8 cellular contexts compared by ENCODE assay signal in genomic region chr13:23960566-23961156, GRCh38.
DNase-seq lines count a peak whose midpoint lies in the region; ATAC-seq and TF ChIP-seq lines count a peak whose summit lies in the region.

No MANE protein-coding gene starts in this region.

- H3K4me1 Mint-ChIP-seq in activated T-helper 1 cell treated with anti-CD3 and anti-CD28 coated beads, Interleukin-12 subunit alpha, Interleukin-12 subunit beta, Interleukin-2, Interleukin-4 antibody, amounts not matched to agents 30 ng/mL and 10 ng/mL and 1 ng/mL, durations not matched to agents 14 hours and 24 hours and 36 hours (ENCODE audit: low read depth) = peaks cover 59% of the 10 kb centered on the region

- TF ChIP-seq POLR2A in testis (IDR thresholded peaks at IDR 0.05) = no peak

- peaks cover 7% of the 10 kb centered on the region for H3K4me1 ChIP-seq in testis

- H3K27ac ChIP-seq in testis = peak overlapping the region in 1 of 2 donors; percentile 50

- ATAC-seq in GM19035 (IDR thresholded peaks at IDR 0.05; ENCODE audit: unreplicated experiment) (no peak), GM21528 (IDR thresholded peaks at IDR 0.05; ENCODE audit: low FRiP score, unreplicated experiment) (no peak)

- no peak overlapping the region for H3K4me3 ChIP-seq in Jurkat, Clone E6-1 (ENCODE audit: low read length)
- no peak overlapping the region for H3K4me3 ChIP-seq in testis

- WGBS in testis, 2 donors = 71 to 86% methylated on average over 1 of the region's 1 CpG

- no peaks in the 10 kb centered on the region for H3K36me3 Mint-ChIP-seq in activated T-helper 1 cell treated with anti-CD3 and anti-CD28 coated beads, Interleukin-12 subunit alpha, Interleukin-12 subunit beta, Interleukin-2, Interleukin-4 antibody, amounts not matched to agents 30 ng/mL and 10 ng/mL and 1 ng/mL, durations not matched to agents 14 hours and 24 hours and 36 hours (ENCODE audit: low read depth)

- H3K4me3 Mint-ChIP-seq in activated T-helper 1 cell treated with anti-CD3 and anti-CD28 coated beads, Interleukin-12 subunit alpha, Interleukin-12 subunit beta, Interleukin-2, Interleukin-4 antibody, amounts not matched to agents 30 ng/mL and 10 ng/mL and 1 ng/mL, durations not matched to agents 14 hours and 24 hours and 36 hours = no peak overlapping the region

- H3K27me3 Mint-ChIP-seq in activated T-helper 1 cell treated with anti-CD3 and anti-CD28 coated beads, Interleukin-12 subunit alpha, Interleukin-12 subunit beta, Interleukin-2, Interleukin-4 antibody, amounts not matched to agents 30 ng/mL and 10 ng/mL and 1 ng/mL, durations not matched to agents 14 hours and 24 hours and 36 hours (ENCODE audit: insufficient read depth) = peaks cover 7% of the 10 kb centered on the region

- H3K27me3 ChIP-seq in testis = no peaks in the 10 kb centered on the region

- H3K9me3 Mint-ChIP-seq in activated T-helper 1 cell treated with anti-CD3 and anti-CD28 coated beads, Interleukin-12 subunit alpha, Interleukin-12 subunit beta, Interleukin-2, Interleukin-4 antibody, amounts not matched to agents 30 ng/mL and 10 ng/mL and 1 ng/mL, durations not matched to agents 14 hours and 24 hours and 36 hours = no peaks in the 10 kb centered on the region

- H3K36me3 ChIP-seq in testis (ENCODE audit: low read depth, missing control alignments) = no peaks in the 10 kb centered on the region

- no peak overlapping the region for H3K27ac Mint-ChIP-seq in activated T-helper 1 cell treated with anti-CD3 and anti-CD28 coated beads, Interleukin-12 subunit alpha, Interleukin-12 subunit beta, Interleukin-2, Interleukin-4 antibody, amounts not matched to agents 30 ng/mL and 10 ng/mL and 1 ng/mL, durations not matched to agents 14 hours and 24 hours and 36 hours

- intact Hi-C loops in testis (cut with DNase I; ENCODE audit: low total_unique reads) = no loop called here
- intact Hi-C loops in activated T-helper 1 cell treated with anti-CD3 and anti-CD28 coated beads, Interleukin-12 subunit alpha, Interleukin-12 subunit beta, Interleukin-2, Interleukin-4 antibody, amounts not matched to agents 30 ng/mL and 10 ng/mL and 1 ng/mL, durations not matched to agents 14 hours and 24 hours and 36 hours (cut with micrococcal nuclease) = loop anchor here (1.0 to 10.0 kb wide), 8 partner anchors 20 to 586 kb away; partner anchors contain the start of genes MIPEP and PARP4

- H3K9me3 ChIP-seq in testis = no peaks in the 10 kb centered on the region

- TF ChIP-seq CTCF in testis (IDR thresholded peaks at IDR 0.05) = peak in 2 of 3 experiments; percentile 23 to 30

- DNase-seq in D341Med (ENCODE audit: low spot score) (peak; percentile 37), SHP77 treated with DMSO at 0.1 percent for 48 hours (lab: John Stamatoyannopoulos, UW) (peak; percentile 22), foreskin melanocyte (peak; percentile 20), testis (no peak)
- peak; percentile 23 for DNase-seq in Jurkat, Clone E6-1 (ENCODE audit: low read depth, low spot score)
- DNase-seq in activated T-helper 1 cell treated with anti-CD3 and anti-CD28 coated beads, Interleukin-12 subunit alpha, Interleukin-12 subunit beta, Interleukin-2, Interleukin-4 antibody, amounts not matched to agents 30 ng/mL and 10 ng/mL and 1 ng/mL, durations not matched to agents 14 hours and 24 hours and 36 hours (ENCODE audit: low spot score) = no peak

Comparison
In these comparisons a context has a peak if more than half of its experiments do, and no peak if none do; other contexts are left out.
1. DNase-seq: peak in D341Med (single experiment), Jurkat, Clone E6-1 (single experiment), SHP77 treated with DMSO at 0.1 percent for 48 hours (single experiment) and foreskin melanocyte (single experiment); none in testis (single experiment) and activated T-helper 1 cell treated with anti-CD3 and anti-CD28 coated beads, Interleukin-12 subunit alpha, Interleukin-12 subunit beta, Interleukin-2, Interleukin-4 antibody, amounts not matched to agents 30 ng/mL and 10 ng/mL and 1 ng/mL, durations not matched to agents 14 hours and 24 hours and 36 hours (single experiment).